ENCODE assay signal across 28 cellular contexts in the genomic region with DNA sequence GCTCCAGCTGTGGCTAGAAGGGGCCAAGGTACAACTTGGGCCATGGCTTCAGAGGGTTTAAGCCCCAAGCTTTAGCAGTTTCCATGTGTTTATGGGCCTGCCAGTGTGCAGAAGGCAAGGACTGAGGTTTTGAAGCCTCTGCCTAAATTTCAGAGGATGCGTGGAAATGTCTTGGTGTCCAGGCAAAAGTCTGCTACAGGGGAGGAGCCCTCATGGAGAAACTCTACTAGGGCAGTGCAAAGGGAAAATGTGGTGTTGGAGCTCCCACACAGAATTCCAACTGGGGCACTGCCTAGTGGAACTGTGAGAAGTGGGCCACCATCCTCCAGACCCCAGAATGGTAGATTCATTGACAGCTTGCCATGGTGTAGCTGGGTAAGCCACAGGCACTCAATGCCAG.
"Had no signal": no experiment of that assay in that cellular context is flagged by ENCODE, and none has a peak within 500 bp of the region (broad histone marks: within the 10 kb centered on the region; RNA-seq: fewer than 3 reads in every experiment).

No MANE protein-coding gene starts in this region.

- ATAC-seq: effector memory CD8-positive, alpha-beta T cell; esophagus mucosa; foreskin keratinocyte; gastrocnemius medialis; gastroesophageal sphincter; heart left ventricle; heart right ventricle had no signal

- DNase-seq: colonic mucosa; cortex of kidney; dermis blood vessel endothelial cell; dorsolateral prefrontal cortex; effector CD4-positive, alpha-beta T cell; effector CD8-positive, alpha-beta T cell; effector memory CD4-positive, alpha-beta T cell; effector memory CD8-positive, alpha-beta T cell; endodermal cell; erythroblast; esophagus squamous epithelium; foreskin fibroblast; foreskin keratinocyte; foreskin melanocyte; gastrocnemius medialis; glutamatergic neuron; head of caudate nucleus; heart left ventricle; heart right ventricle had no signal

- FAIRE-seq: colon, endometrium, endothelial cell of umbilical vein, frontal cortex had no signal

- H3K36me3 ChIP-seq: colonic mucosa, esophagus muscularis mucosa, esophagus squamous epithelium, gastrocnemius medialis, gastroesophageal sphincter, heart left ventricle, heart right ventricle had no signal

- H3K4me3 ChIP-seq: colonic mucosa, coronary artery, dorsolateral prefrontal cortex, esophagus muscularis mucosa, esophagus squamous epithelium, gastrocnemius medialis, gastroesophageal sphincter, heart left ventricle, heart right ventricle had no signal

- H3K27ac ChIP-seq: colonic mucosa, coronary artery, dorsolateral prefrontal cortex, epithelial cell of prostate, esophagus muscularis mucosa, esophagus squamous epithelium, foreskin keratinocyte, gastrocnemius medialis, gastroesophageal sphincter, heart left ventricle, heart right ventricle had no signal

- H3K4me1 ChIP-seq: colonic mucosa, esophagus muscularis mucosa, esophagus squamous epithelium, foreskin keratinocyte, gastrocnemius medialis, gastroesophageal sphincter, heart left ventricle, heart right ventricle had no signal

- H3K27me3 ChIP-seq: colonic mucosa, dorsolateral prefrontal cortex, esophagus muscularis mucosa, esophagus squamous epithelium, foreskin keratinocyte, gastrocnemius medialis, gastroesophageal sphincter, heart left ventricle, heart right ventricle had no signal

- H3K9me3 ChIP-seq: colonic mucosa, gastrocnemius medialis, gastroesophageal sphincter had no signal
